ENCODE assay signal across 25 cellular contexts in genomic region chr18:36176177-36176584, GRCh38. TPM values are rescaled to one million over a fixed set of nuclear protein-coding genes. Genes with fewer than 3 reads are reported as not detected.
A peak's percentile ranks its signal among the peaks of the same experiment; 100 is the strongest.
DNase-seq lines count a peak whose midpoint lies in the region; ATAC-seq and TF ChIP-seq lines count a peak whose summit lies in the region.
"Had no signal": no experiment of that assay in that cellular context is flagged by ENCODE, and none has a peak within 500 bp of the region (broad histone marks: within the 10 kb centered on the region; RNA-seq: fewer than 3 reads in every experiment).

No MANE protein-coding gene starts in this region.

- no peak for TF ChIP-seq EP300 in gastroesophageal sphincter (IDR thresholded peaks at IDR 0.05)

- in situ Hi-C loops in mammary epithelial cell (cut with MboI; ENCODE audit: low sequenced_read_pairs in 2 of 2), result no loop called here

- no peaks in the 10 kb centered on the region for H3K9me3 ChIP-seq in mammary epithelial cell (replicated peaks; ENCODE audit: insufficient read depth, low read length)
- no peaks in the 10 kb centered on the region for H3K9me3 ChIP-seq in right lobe of liver
- H3K9me3 ChIP-seq in gastroesophageal sphincter, result no peaks in the 10 kb centered on the region
- H3K9me3 ChIP-seq: HAP-1, left lung, SJSA1, tibial artery had no signal

- dilution Hi-C loops in mammary epithelial cell (cut with HindIII; ENCODE audit: low sequenced_read_pairs), result no loop called here

- peak; percentile 18 for DNase-seq in Daoy (ENCODE audit: low read depth)
- DNase-seq in mammary epithelial cell, result no peak
- DNase-seq in right lobe of liver, result peak; percentile 87 to 95 (median 91)
- DNase-seq in effector CD8-positive, alpha-beta T cell (lab: John Stamatoyannopoulos, UW), result no peak
- DNase-seq in dorsolateral prefrontal cortex, result no peak
- DNase-seq in dermis blood vessel endothelial cell, result no peak
- DNase-seq: activated CD4-positive, alpha-beta T cell treated with anti-CD3 and anti-CD28 coated beads, Interleukin-2, amount 50 U/mL, for 4 hours; activated naive CD4-positive, alpha-beta T cell treated with anti-CD3 and anti-CD28 coated beads, Interleukin-2, amount 50 U/mL, for 16 hours; CD8-positive, alpha-beta memory T cell; glutamatergic neuron; left lung; mesendoderm; NCI-H1048; NCI-H446 treated with DMSO at 0.1 percent for 48 hours; NCI-H774; stimulated activated CD4-positive, alpha-beta T cell treated with anti-CD3 and anti-CD28 coated beads, Interleukin-12 subunit alpha, Interleukin-12 subunit beta, amount 100 ng/mL, for 4 hours; stimulated activated CD4-positive, alpha-beta T cell treated with anti-CD3 and anti-CD28 coated beads, Interleukin-4, amount 100 ng/mL, for 1 hour; tibial artery had no signal

- CTCF ChIA-PET in mammary epithelial cell (lab: Charles Lee; ENCODE audit: low non-redundant PET), result no interaction called here

- H3K27ac ChIP-seq in mammary epithelial cell (ENCODE audit: insufficient read depth, low read depth, low read length) (peak overlapping the region; percentile 28), right lobe of liver (peak overlapping the region; percentile 33 to 96 (median 92)), gastroesophageal sphincter (no peak overlapping the region), dorsolateral prefrontal cortex (no peak overlapping the region)
- H3K27ac ChIP-seq: brain microvascular endothelial cell, HL-60, left lung, SJSA1, tibial artery had no signal

- WGBS in mammary epithelial cell (ENCODE audit: low coverage, missing lambda C conversion rate), result 100% methylated on average over 2 of the region's 2 CpGs
- no CpG with 5 or more reads among the region's 2 CpGs for WGBS in right lobe of liver (ENCODE audit: insufficient coverage, low coverage, low lambda C conversion rate, missing lambda C conversion rate)
- WGBS in gastroesophageal sphincter (ENCODE audit: low coverage in 1 of 2), 2 donors, result 87 to 100% methylated on average over 2 of the region's 2 CpGs

- BruUV-seq in mammary epithelial cell (replicated peaks; lab: Mats Ljungman, UMichigan), result no TSS peak

- intact Hi-C loops in mammary epithelial cell (cut with micrococcal nuclease) (no loop called here), right lobe of liver (cut with DNase I) (no loop called here), dorsolateral prefrontal cortex (cut with DNase I) (no loop called here)

- peaks cover 4% of the 10 kb centered on the region for H3K4me1 ChIP-seq in mammary epithelial cell (ENCODE audit: insufficient read depth, low read length)
- peaks cover 0 to 28% (median 8%) of the 10 kb centered on the region in 4 donors for H3K4me1 ChIP-seq in right lobe of liver
- H3K4me1 ChIP-seq in gastroesophageal sphincter, result peaks cover 5 to 17% (median 11%) of the 10 kb centered on the region in 3 donors
- H3K4me1 ChIP-seq: HAP-1, SJSA1 had no signal

- H3K27me3 ChIP-seq in mammary epithelial cell (ENCODE audit: insufficient read depth, low read length) (no peaks in the 10 kb centered on the region), right lobe of liver (no peaks in the 10 kb centered on the region), gastroesophageal sphincter (no peaks in the 10 kb centered on the region), dorsolateral prefrontal cortex (no peaks in the 10 kb centered on the region)
- H3K27me3 ChIP-seq: brain microvascular endothelial cell, left lung, SJSA1, tibial artery had no signal

- TF ChIP-seq CTCF in mammary epithelial cell (conservative IDR thresholded peaks at IDR 0.05 in 1 of 2, IDR thresholded peaks at IDR 0.05 in 1 of 2; ENCODE audit: extremely low read depth in 1 of 2, insufficient read depth in 1 of 2, low read depth in 1 of 2, low read length in 2 of 2) (no peak), right lobe of liver (IDR thresholded peaks at IDR 0.05) (no peak), gastroesophageal sphincter (IDR thresholded peaks at IDR 0.05) (no peak), dorsolateral prefrontal cortex (IDR thresholded peaks at IDR 0.05 in 54 of 56, conservative IDR thresholded peaks at IDR 0.05 in 2 of 56; ENCODE audit: low read depth in 1 of 56, partially characterized antibody in 56 of 56) (no peak)

- peaks cover 5% of the 10 kb centered on the region for H3K36me3 ChIP-seq in mammary epithelial cell (ENCODE audit: insufficient read depth, low read length)
- peaks cover 0 to 35% (median 5%) of the 10 kb centered on the region in 4 donors for H3K36me3 ChIP-seq in right lobe of liver
- H3K36me3 ChIP-seq in gastroesophageal sphincter, result peaks cover 0 to 63% of the 10 kb centered on the region in 2 donors

- H3K4me2 ChIP-seq in mammary epithelial cell (ENCODE audit: insufficient read depth, low read depth, low read length), result no peak overlapping the region

- H4K20me1 ChIP-seq in mammary epithelial cell (ENCODE audit: insufficient read depth, low read length), result no peaks in the 10 kb centered on the region

- TF ChIP-seq POLR2A in right lobe of liver (IDR thresholded peaks at IDR 0.05) (peak; percentile 36), gastroesophageal sphincter (IDR thresholded peaks at IDR 0.05) (no peak)

- no peak overlapping the region for H2AFZ ChIP-seq in mammary epithelial cell (ENCODE audit: low read depth, low read length)

- H3K79me2 ChIP-seq in mammary epithelial cell (ENCODE audit: insufficient read depth, low read length), result no peaks in the 10 kb centered on the region

- no peak overlapping the region for H3K9ac ChIP-seq in mammary epithelial cell (ENCODE audit: insufficient read depth, low read length)

- no peak overlapping the region for H3K4me3 ChIP-seq in mammary epithelial cell (replicated peaks in 1 of 3; ENCODE audit: insufficient read depth in 1 of 3, low read depth in 2 of 3, low read length in 3 of 3)
- no peak overlapping the region for H3K4me3 ChIP-seq in right lobe of liver
- H3K4me3 ChIP-seq in gastroesophageal sphincter, result no peak overlapping the region
- no peak overlapping the region for H3K4me3 ChIP-seq in dorsolateral prefrontal cortex
- H3K4me3 ChIP-seq: HAP-1, left lung, SJSA1, tibial artery had no signal

- ATAC-seq in right lobe of liver (peak; percentile 91 to 97 (median 95)), gastroesophageal sphincter (no peak)
- ATAC-seq: left lung had no signal

TF ChIP-seq in PFSK-1, 5 proteins besides CTCF, POLR2A, EP300 and RAD21:
- no peak for TF ChIP-seq TAF1 (IDR thresholded peaks at IDR 0.05; ENCODE audit: borderline replicate concordance, insufficient read depth, low read length)
- peak; percentile 71 for TF ChIP-seq FOXP2 (optimal IDR thresholded peaks at IDR 0.05; ENCODE audit: borderline replicate concordance, extremely low read depth, extremely low read length, insufficient read depth)
TF ChIP-seq in PFSK-1: peak in this region for 1.

RNA-seq across cellular contexts. Expression of gene MOCOS, which starts 11.1 kb away (rescaled TPM):
- total RNA-seq in Daoy (2014; rRNA removed; shearing (Covaris generic)), result 4.4 and 4.5 TPM in 2 replicates
- 24.9 TPM for polyA plus RNA-seq in PFSK-1 (2012; ENCODE audit: insufficient read length, low read depth)
- total RNA-seq in mammary epithelial cell (10 to 100 TPM in 1 of 2 donors, 1 to 10 TPM in 1; 7.5 to 17.3 TPM), right lobe of liver (10 to 100 TPM; 12.2 to 35.2 (median 25.2) TPM), gastroesophageal sphincter (1 to 10 TPM; 1.3 to 2.1 (median 1.7) TPM), dorsolateral prefrontal cortex (1 to 10 TPM in 10 of 120 experiments, under 1 TPM in 109, not detected in 1; 0.13 to 2.5 (median 0.43) TPM), dermis blood vessel endothelial cell (0.34 and 0.79 TPM in 2 replicates)
- 5.8 TPM for polyA plus RNA-seq in mammary epithelial cell
- 13.2 TPM for polyA minus RNA-seq in mammary epithelial cell
- total RNA-seq: A673 had no signal

RNA-seq across cellular contexts. Expression of gene ELP2, which starts 46.5 kb away (rescaled TPM):
- total RNA-seq in Daoy (2014; rRNA removed; shearing (Covaris generic)), result 77.4 and 80.6 TPM in 2 replicates
- polyA plus RNA-seq in PFSK-1 (2012; ENCODE audit: insufficient read length, low read depth), result 67.5 TPM
- 10 to 100 TPM; 88.6 to 91.4 TPM for total RNA-seq in mammary epithelial cell
- polyA plus RNA-seq in mammary epithelial cell, result 42.9 TPM
- polyA minus RNA-seq in mammary epithelial cell, result 86.6 TPM
- 10 to 100 TPM; 26.9 to 58.7 (median 50.3) TPM for total RNA-seq in right lobe of liver
- 10 to 100 TPM; 35.6 to 74.1 (median 65.1) TPM for total RNA-seq in gastroesophageal sphincter
- 100 to 1,000 TPM in 75 of 120 experiments, 10 to 100 TPM in 45; 61.4 to 145 (median 105) TPM for total RNA-seq in dorsolateral prefrontal cortex
- total RNA-seq in dermis blood vessel endothelial cell, result 51.5 and 69.6 TPM in 2 replicates

RNA-seq across cellular contexts. Expression of gene SLC39A6, which starts 47.0 kb away (rescaled TPM):
- 57.9 and 66.1 TPM in 2 replicates for total RNA-seq in Daoy (2014; rRNA removed; shearing (Covaris generic))
- 53.1 TPM for polyA plus RNA-seq in PFSK-1 (2012; ENCODE audit: insufficient read length, low read depth)
- total RNA-seq in mammary epithelial cell (100 to 1,000 TPM; 123 to 255 TPM), right lobe of liver (10 to 100 TPM in 2 of 6 experiments, 1 to 10 TPM in 4; 6.5 to 13.2 (median 8.7) TPM), gastroesophageal sphincter (10 to 100 TPM; 24.1 to 49.2 (median 36.5) TPM), dorsolateral prefrontal cortex (10 to 100 TPM; 26.2 to 53.3 (median 36.5) TPM), dermis blood vessel endothelial cell (18.2 and 18.5 TPM in 2 replicates)
- polyA plus RNA-seq in mammary epithelial cell, result 170 TPM
- 87.8 TPM for polyA minus RNA-seq in mammary epithelial cell

Comparison
In these comparisons a context has a peak if more than half of its experiments do, and no peak if none do; other contexts are left out.
1. DNase-seq: peak in Daoy (single experiment) and right lobe of liver (3 of 3); none in mammary epithelial cell (single experiment), effector CD8-positive, alpha-beta T cell (single experiment), dorsolateral prefrontal cortex (0 of 10) and dermis blood vessel endothelial cell (single experiment).
2. H3K27ac ChIP-seq: peak in mammary epithelial cell (single experiment) and right lobe of liver (3 of 3); none in gastroesophageal sphincter (0 of 4) and dorsolateral prefrontal cortex (0 of 59).